In the genomic region with DNA sequence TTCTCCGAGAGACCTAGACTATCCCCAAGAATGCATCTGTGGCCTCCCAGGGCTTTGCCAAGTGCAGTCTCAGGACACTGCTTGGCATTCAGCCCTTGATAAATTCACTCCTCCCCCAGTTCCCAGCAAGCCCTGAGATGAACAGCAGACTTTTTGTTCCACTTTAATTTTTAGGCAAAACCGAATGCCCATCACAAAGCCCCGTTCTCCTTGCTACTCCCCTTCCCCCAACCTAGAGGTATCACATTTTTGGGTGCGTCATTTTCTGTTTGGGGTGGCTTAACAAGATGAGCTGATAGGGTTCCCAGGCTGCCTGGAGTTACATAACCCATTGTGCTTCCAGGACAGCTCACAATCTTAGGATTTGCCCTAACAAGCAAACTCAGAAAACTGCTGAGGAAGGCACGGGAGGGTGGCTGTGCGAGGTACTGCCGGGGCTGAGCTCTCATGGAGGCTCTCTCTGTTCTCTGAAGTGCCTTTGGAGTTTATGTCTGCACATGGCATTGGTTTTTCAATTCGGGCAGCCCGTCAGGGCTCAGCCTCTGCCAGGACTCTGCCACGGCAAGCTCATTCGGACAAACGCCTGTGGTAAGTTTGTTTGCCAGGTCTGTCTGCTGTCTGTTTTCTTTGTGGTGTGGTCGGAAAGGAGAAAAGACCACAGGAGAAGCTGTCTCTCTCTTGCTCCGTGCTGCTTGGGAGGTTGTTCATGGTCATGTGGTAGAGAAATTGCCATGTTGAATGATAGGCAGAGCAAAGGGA, we compare ENCODE assay signal across 8 cellular contexts. TPM values are rescaled to one million over a fixed set of nuclear protein-coding genes. Genes with fewer than 3 reads are reported as not detected.
DNase-seq lines count a peak whose midpoint lies in the region; ATAC-seq lines count a peak whose summit lies in the region.

A gene with protein sequence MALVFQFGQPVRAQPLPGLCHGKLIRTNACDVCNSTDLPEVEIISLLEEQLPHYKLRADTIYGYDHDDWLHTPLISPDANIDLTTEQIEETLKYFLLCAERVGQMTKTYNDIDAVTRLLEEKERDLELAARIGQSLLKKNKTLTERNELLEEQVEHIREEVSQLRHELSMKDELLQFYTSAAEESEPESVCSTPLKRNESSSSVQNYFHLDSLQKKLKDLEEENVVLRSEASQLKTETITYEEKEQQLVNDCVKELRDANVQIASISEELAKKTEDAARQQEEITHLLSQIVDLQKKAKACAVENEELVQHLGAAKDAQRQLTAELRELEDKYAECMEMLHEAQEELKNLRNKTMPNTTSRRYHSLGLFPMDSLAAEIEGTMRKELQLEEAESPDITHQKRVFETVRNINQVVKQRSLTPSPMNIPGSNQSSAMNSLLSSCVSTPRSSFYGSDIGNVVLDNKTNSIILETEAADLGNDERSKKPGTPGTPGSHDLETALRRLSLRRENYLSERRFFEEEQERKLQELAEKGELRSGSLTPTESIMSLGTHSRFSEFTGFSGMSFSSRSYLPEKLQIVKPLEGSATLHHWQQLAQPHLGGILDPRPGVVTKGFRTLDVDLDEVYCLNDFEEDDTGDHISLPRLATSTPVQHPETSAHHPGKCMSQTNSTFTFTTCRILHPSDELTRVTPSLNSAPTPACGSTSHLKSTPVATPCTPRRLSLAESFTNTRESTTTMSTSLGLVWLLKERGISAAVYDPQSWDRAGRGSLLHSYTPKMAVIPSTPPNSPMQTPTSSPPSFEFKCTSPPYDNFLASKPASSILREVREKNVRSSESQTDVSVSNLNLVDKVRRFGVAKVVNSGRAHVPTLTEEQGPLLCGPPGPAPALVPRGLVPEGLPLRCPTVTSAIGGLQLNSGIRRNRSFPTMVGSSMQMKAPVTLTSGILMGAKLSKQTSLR (plus strand): TSS at position 385 of the 759 bp plus-strand sequence. CDS start 113 bp downstream, at position 498.

- in situ Hi-C loops in G401 (cut with HindIII; ENCODE audit: low sequenced_read_pairs) = no loop called here

- intact Hi-C loops in left cardiac atrium (cut with DNase I) = loop anchor here in 1 of 2 donors (10.0 kb wide), 1 partner anchor 196 kb away; no protein-coding TSS in a partner anchor
- intact Hi-C loops in sciatic nerve (cut with DNase I) = loop anchor here (10.0 kb wide), 1 partner anchor 76 kb away; no protein-coding TSS in a partner anchor

- H3K9ac ChIP-seq in adipocyte (ENCODE audit: low read length) = peak within 1 kb of the TSS; percentile 88

- DNase-seq in G401 (ENCODE audit: low spot score) = peak; percentile 84
- DNase-seq in adipocyte (ENCODE audit: low read depth) = no peak
- DNase-seq in left cardiac atrium = peak; percentile 53
- no peak for DNase-seq in sciatic nerve (ENCODE audit: low spot score)
- no peak for DNase-seq in NCI-H2196 treated with DMSO at 0.1 percent for 48 hours (lab: John Stamatoyannopoulos, UW; ENCODE audit: unreplicated experiment)
- DNase-seq in central memory CD4-positive, alpha-beta T cell = no peak

- ATAC-seq in left cardiac atrium (peak; percentile 78 to 84), sciatic nerve (peak; percentile 90), HG03460 (IDR thresholded peaks at IDR 0.05; ENCODE audit: unreplicated experiment) (no peak), HG03354 (IDR thresholded peaks at IDR 0.05; ENCODE audit: poor library complexity, severe bottlenecking, unreplicated experiment) (no peak)

- no peaks in the 10 kb centered on the region for H3K27me3 ChIP-seq in adipocyte (replicated peaks; ENCODE audit: control insufficient read depth, insufficient read depth, low read length)

- peaks cover 33% of the 10 kb centered on the region for H3K36me3 ChIP-seq in adipocyte (ENCODE audit: control insufficient read depth, insufficient read depth, low read length, severe bottlenecking)

- peak within 1 kb of the TSS; percentile 80 for H3K4me3 ChIP-seq in adipocyte (ENCODE audit: low read length)

- H3K4me1 ChIP-seq in adipocyte (ENCODE audit: control insufficient read depth, insufficient read depth, low read length) = peaks cover 50% of the 10 kb centered on the region

- H3K9me3 ChIP-seq in adipocyte (ENCODE audit: control insufficient read depth, low read length) = no peaks in the 10 kb centered on the region

RNA-seq across cellular contexts. Expression of the gene that starts here (rescaled TPM):
- total RNA-seq in G401 (2014; rRNA removed; shearing (Covaris generic)) = 17.3 and 17.6 TPM in 2 replicates
- total RNA-seq in left cardiac atrium = 100 to 1,000 TPM; 197 to 211 TPM
- 50.2 TPM for total RNA-seq in sciatic nerve

Comparison
In these comparisons a context has a peak if more than half of its experiments do, and no peak if none do; other contexts are left out.
1. DNase-seq: peak in G401 (single experiment) and left cardiac atrium (single experiment); none in adipocyte (single experiment), sciatic nerve (single experiment), NCI-H2196 treated with DMSO at 0.1 percent for 48 hours (single experiment) and central memory CD4-positive, alpha-beta T cell (single experiment).
2. ATAC-seq: peak in left cardiac atrium (2 of 2) and sciatic nerve (single experiment); none in HG03460 (single experiment) and HG03354 (single experiment).